8 cellular contexts compared by ENCODE assay signal in genomic region chr10:73096041-73096451, GRCh38. TPM values are rescaled to one million over a fixed set of nuclear protein-coding genes. Genes with fewer than 3 reads are reported as not detected.
DNase-seq lines count a peak whose midpoint lies in the region; ATAC-seq and TF ChIP-seq lines count a peak whose summit lies in the region.

No MANE protein-coding gene starts in this region.

- peaks cover 14% of the 10 kb centered on the region for H3K4me1 Mint-ChIP-seq in Caco-2 (ENCODE audit: low read depth, unreplicated experiment)

- intact Hi-C loops in Caco-2 (cut with micrococcal nuclease; ENCODE audit: unreplicated experiment) (loop anchor here (1.0 to 2.0 kb wide), 6 partner anchors 14 to 121 kb away; partner anchors contain the start of genes ECD, FAM149B1 and NUDT13), gastrocnemius medialis (cut with DNase I; ENCODE audit: low total_unique reads) (loop anchor here (1.0 to 5.0 kb wide), 4 partner anchors 22 to 156 kb away; partner anchors contain the start of genes ECD, FAM149B1 and MRPS16)

- peaks cover 29% of the 10 kb centered on the region for H3K36me3 Mint-ChIP-seq in Caco-2 (ENCODE audit: insufficient read depth, unreplicated experiment)

- CTCF ChIA-PET in Caco-2 (lab: Charles Lee) = interaction anchor here (0.6 to 2.7 kb wide), 11 partner anchors 9 to 142 kb away, joined by 3 to 40 read pairs (median 5); partner anchors contain the start of genes ECD, FAM149B1, NUDT13 and PLA2G12B

- H3K9me3 ChIP-seq in Caco-2 = no peaks in the 10 kb centered on the region
- no peaks in the 10 kb centered on the region for H3K9me3 ChIP-seq in gastrocnemius medialis

- H3K27me3 Mint-ChIP-seq in Caco-2 (ENCODE audit: insufficient read depth, unreplicated experiment) = no peaks in the 10 kb centered on the region

- H3K27ac ChIP-seq in angular gyrus (ENCODE audit: low read depth, low read length) (peak overlapping the region; percentile 98), gastrocnemius medialis (peak overlapping the region; percentile 91 to 100 (median 96))

- POLR2A ChIA-PET in Caco-2 (lab: Charles Lee) = interaction anchor here (0.5 to 2.3 kb wide), 9 partner anchors 15 to 851 kb away, joined by 3 to 43 read pairs (median 4); partner anchors contain the start of genes DNAJC9, ECD, FAM149B1 and MRPS16

- H3K27me3 ChIP-seq in Caco-2 (replicated peaks; ENCODE audit: control insufficient read depth, insufficient read depth, low read length) (no peaks in the 10 kb centered on the region), gastrocnemius medialis (no peaks in the 10 kb centered on the region)

- TF ChIP-seq POLR2A in gastrocnemius medialis (IDR thresholded peaks at IDR 0.05) = no peak

- peak overlapping the region; percentile 98 for H3K4me3 Mint-ChIP-seq in Caco-2 (ENCODE audit: unreplicated experiment)

- DNase-seq in Caco-2 (peak; percentile 74 to 79), KBM-7 (peak; percentile 79), T-helper 2 cell (peak; percentile 34 to 85 (median 60)), hepatic stellate cell (ENCODE audit: low spot score) (peak; percentile 57), gastrocnemius medialis (peak; percentile 36 to 58)

- no peak for TF ChIP-seq CTCF in Caco-2 (IDR thresholded peaks at IDR 0.05; ENCODE audit: insufficient read depth in 1 of 2, low read depth in 1 of 2, low read length in 1 of 2, severe bottlenecking in 1 of 2, unreplicated experiment in 1 of 2)
- no peak for TF ChIP-seq CTCF in gastrocnemius medialis (IDR thresholded peaks at IDR 0.05 in 4 of 5, conservative IDR thresholded peaks at IDR 0.05 in 1 of 5)

- BruUV-seq in Caco-2 (replicated peaks; lab: Mats Ljungman, UMichigan) = no TSS peak

- H3K4me1 ChIP-seq in Caco-2 (peaks cover 16% of the 10 kb centered on the region; the same call in 1 of the 2 replicates), gastrocnemius medialis (peaks cover 58 to 59% of the 10 kb centered on the region in 2 donors)

- ATAC-seq in GM21381 (IDR thresholded peaks at IDR 0.05; ENCODE audit: unreplicated experiment) (peak; percentile 25), gastrocnemius medialis (peak; percentile 33 to 35), GM18858 (IDR thresholded peaks at IDR 0.05; ENCODE audit: unreplicated experiment) (no peak)

- H3K27ac Mint-ChIP-seq in Caco-2 (ENCODE audit: unreplicated experiment) = peak overlapping the region; percentile 96

- no peaks in the 10 kb centered on the region for H3K9me3 Mint-ChIP-seq in Caco-2 (ENCODE audit: unreplicated experiment)

- peak overlapping the region; percentile 70 for H3K4me3 ChIP-seq in Caco-2 (ENCODE audit: low read depth, low read length)
- H3K4me3 ChIP-seq in gastrocnemius medialis = peak overlapping the region; percentile 83 to 99 (median 94)

- in situ Hi-C loops in KBM-7 (cut with MboI; ENCODE audit: low pct_unique_long_range_greater_than_20kb, low sequenced_read_pairs) = no loop called here
- in situ Hi-C loops in gastrocnemius medialis (cut with MboI; ENCODE audit: low sequenced_read_pairs in 4 of 4) = loop anchor here in 2 of 4 donors (10.0 kb wide), 1 partner anchor 69 kb away; the partner anchor contains the start of genes ECD (in 2 of the 2) and FAM149B1 (in 2 of the 2)

- H3K36me3 ChIP-seq in Caco-2 (ENCODE audit: control insufficient read depth, insufficient read depth, low read length) (no peaks in the 10 kb centered on the region), gastrocnemius medialis (no peaks in the 10 kb centered on the region)

RNA-seq across cellular contexts. Expression of gene P4HA1, which starts 0.6 kb away (rescaled TPM):
- total RNA-seq in Caco-2 (2022) (44.3 and 46.5 TPM in 2 replicates), gastrocnemius medialis (100 to 1,000 TPM in 3 of 4 donors, 10 to 100 TPM in 1; 65.3 to 348 (median 217) TPM)

RNA-seq across cellular contexts. Expression of gene NUDT13, which starts 14.2 kb away (rescaled TPM):
- total RNA-seq in Caco-2 (2022) = 6.5 and 7.1 TPM in 2 replicates
- total RNA-seq in gastrocnemius medialis = 1 to 10 TPM; 1.7 to 5.3 (median 2.0) TPM
